ENCODE assay signal across 1 cellular context in genomic region chr15:66685638-66686150, GRCh38.
A peak's percentile ranks its signal among the peaks of the same experiment; 100 is the strongest.
TF ChIP-seq lines count a peak whose summit lies in the region.

No MANE protein-coding gene starts in this region.

TF ChIP-seq in H1, 55 proteins besides CTCF, POLR2A, EP300 and RAD21:
- TF ChIP-seq CBX5 (IDR thresholded peaks at IDR 0.05; ENCODE audit: low read depth, low read length) (no peak), TBP (IDR thresholded peaks at IDR 0.05; ENCODE audit: low read depth, low read length) (peak; percentile 76)
